ENCODE assay signal across 2 cellular contexts in the genomic region with DNA sequence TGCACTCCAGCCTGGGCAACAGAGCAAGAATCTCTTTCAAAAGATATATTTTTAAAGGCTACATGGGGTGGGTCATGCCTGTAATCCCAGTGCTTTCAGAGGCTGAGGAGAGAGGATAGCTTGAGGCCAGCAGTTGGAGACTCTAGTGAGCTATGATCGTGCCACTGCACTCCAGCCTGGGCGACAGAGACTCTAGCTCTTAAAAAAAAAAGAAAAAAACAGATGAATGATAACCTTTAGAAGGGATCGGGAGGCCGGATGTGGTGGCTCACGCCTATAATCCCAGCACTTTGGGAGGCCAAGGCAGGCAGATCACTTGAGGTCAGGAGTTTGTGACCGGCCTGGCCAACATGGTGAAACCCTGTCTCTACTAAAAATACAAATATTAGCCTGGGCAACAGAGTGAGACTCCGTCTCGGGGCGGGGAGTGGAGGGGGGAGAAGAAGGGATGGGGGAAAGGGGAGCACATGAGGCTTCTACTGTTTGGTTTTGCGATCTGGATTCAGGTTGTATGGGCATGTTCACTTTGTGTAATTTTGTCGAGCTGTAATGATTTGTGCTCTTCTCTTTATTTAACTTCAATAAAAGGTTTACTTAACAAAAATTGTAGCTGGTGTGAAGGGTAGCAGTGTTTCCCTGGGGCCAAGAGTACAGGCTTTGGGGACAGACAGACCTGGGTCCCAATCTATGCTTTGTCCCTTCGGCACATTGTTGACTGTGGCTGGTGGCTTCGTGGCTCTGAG.
TF ChIP-seq lines count a peak whose summit lies in the region.

No MANE protein-coding gene starts in this region.

TF ChIP-seq in HCT116, 20 proteins besides CTCF, POLR2A, EP300 and RAD21 (continued from another document):
- TF ChIP-seq, protein P1, sequence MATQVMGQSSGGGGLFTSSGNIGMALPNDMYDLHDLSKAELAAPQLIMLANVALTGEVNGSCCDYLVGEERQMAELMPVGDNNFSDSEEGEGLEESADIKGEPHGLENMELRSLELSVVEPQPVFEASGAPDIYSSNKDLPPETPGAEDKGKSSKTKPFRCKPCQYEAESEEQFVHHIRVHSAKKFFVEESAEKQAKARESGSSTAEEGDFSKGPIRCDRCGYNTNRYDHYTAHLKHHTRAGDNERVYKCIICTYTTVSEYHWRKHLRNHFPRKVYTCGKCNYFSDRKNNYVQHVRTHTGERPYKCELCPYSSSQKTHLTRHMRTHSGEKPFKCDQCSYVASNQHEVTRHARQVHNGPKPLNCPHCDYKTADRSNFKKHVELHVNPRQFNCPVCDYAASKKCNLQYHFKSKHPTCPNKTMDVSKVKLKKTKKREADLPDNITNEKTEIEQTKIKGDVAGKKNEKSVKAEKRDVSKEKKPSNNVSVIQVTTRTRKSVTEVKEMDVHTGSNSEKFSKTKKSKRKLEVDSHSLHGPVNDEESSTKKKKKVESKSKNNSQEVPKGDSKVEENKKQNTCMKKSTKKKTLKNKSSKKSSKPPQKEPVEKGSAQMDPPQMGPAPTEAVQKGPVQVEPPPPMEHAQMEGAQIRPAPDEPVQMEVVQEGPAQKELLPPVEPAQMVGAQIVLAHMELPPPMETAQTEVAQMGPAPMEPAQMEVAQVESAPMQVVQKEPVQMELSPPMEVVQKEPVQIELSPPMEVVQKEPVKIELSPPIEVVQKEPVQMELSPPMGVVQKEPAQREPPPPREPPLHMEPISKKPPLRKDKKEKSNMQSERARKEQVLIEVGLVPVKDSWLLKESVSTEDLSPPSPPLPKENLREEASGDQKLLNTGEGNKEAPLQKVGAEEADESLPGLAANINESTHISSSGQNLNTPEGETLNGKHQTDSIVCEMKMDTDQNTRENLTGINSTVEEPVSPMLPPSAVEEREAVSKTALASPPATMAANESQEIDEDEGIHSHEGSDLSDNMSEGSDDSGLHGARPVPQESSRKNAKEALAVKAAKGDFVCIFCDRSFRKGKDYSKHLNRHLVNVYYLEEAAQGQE (IDR thresholded peaks at IDR 0.05; ENCODE audit: low read depth) = no peak
- no peak for TF ChIP-seq FOSL1 (IDR thresholded peaks at IDR 0.05; ENCODE audit: low read depth)
- TF ChIP-seq EZH2phosphoT487 (IDR thresholded peaks at IDR 0.05; ENCODE audit: borderline replicate concordance) = no peak
- no peak for TF ChIP-seq ZFX (IDR thresholded peaks at IDR 0.05)
- no peak for TF ChIP-seq CBX3 (IDR thresholded peaks at IDR 0.05; ENCODE audit: low read depth)
- TF ChIP-seq, protein P2, sequence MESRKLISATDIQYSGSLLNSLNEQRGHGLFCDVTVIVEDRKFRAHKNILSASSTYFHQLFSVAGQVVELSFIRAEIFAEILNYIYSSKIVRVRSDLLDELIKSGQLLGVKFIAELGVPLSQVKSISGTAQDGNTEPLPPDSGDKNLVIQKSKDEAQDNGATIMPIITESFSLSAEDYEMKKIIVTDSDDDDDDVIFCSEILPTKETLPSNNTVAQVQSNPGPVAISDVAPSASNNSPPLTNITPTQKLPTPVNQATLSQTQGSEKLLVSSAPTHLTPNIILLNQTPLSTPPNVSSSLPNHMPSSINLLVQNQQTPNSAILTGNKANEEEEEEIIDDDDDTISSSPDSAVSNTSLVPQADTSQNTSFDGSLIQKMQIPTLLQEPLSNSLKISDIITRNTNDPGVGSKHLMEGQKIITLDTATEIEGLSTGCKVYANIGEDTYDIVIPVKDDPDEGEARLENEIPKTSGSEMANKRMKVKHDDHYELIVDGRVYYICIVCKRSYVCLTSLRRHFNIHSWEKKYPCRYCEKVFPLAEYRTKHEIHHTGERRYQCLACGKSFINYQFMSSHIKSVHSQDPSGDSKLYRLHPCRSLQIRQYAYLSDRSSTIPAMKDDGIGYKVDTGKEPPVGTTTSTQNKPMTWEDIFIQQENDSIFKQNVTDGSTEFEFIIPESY (IDR thresholded peaks at IDR 0.05; ENCODE audit: extremely low read depth, insufficient replicate concordance, low read length) = no peak
- TF ChIP-seq, protein P3, sequence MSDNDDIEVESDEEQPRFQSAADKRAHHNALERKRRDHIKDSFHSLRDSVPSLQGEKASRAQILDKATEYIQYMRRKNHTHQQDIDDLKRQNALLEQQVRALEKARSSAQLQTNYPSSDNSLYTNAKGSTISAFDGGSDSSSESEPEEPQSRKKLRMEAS (IDR thresholded peaks at IDR 0.05) = no peak
- TF ChIP-seq YY1 (IDR thresholded peaks at IDR 0.05; ENCODE audit: extremely low read depth, insufficient replicate concordance, low read depth, low read length) = no peak
- TF ChIP-seq, protein P4, sequence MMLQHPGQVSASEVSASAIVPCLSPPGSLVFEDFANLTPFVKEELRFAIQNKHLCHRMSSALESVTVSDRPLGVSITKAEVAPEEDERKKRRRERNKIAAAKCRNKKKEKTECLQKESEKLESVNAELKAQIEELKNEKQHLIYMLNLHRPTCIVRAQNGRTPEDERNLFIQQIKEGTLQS (IDR thresholded peaks at IDR 0.05) = no peak
- TF ChIP-seq CEBPB (IDR thresholded peaks at IDR 0.05; ENCODE audit: low read depth) = no peak
- TF ChIP-seq EZH2 (IDR thresholded peaks at IDR 0.05) = no peak
- TF ChIP-seq SRF (IDR thresholded peaks at IDR 0.05; ENCODE audit: low read depth) = no peak
- no peak for TF ChIP-seq SIN3A (IDR thresholded peaks at IDR 0.05; ENCODE audit: low read depth)
- no peak for TF ChIP-seq JUND (IDR thresholded peaks at IDR 0.05)
- TF ChIP-seq EGR1 (IDR thresholded peaks at IDR 0.05; ENCODE audit: low read depth) = no peak

TF ChIP-seq in WTC11, 78 proteins besides CTCF, POLR2A, EP300 and RAD21 (continued from another document):
- TF ChIP-seq GTF2I (CRISPR knock-in tag; conservative IDR thresholded peaks at IDR 0.05) = no peak
- TF ChIP-seq GABPB1 (CRISPR knock-in tag; IDR thresholded peaks at IDR 0.05) = no peak
- no peak for TF ChIP-seq ZNF416 (CRISPR knock-in tag; IDR thresholded peaks at IDR 0.05)
- no peak for TF ChIP-seq OVOL2 (CRISPR knock-in tag; IDR thresholded peaks at IDR 0.05; ENCODE audit: borderline replicate concordance)
- no peak for TF ChIP-seq FOXP1 (CRISPR knock-in tag; IDR thresholded peaks at IDR 0.05; ENCODE audit: borderline replicate concordance)
- no peak for TF ChIP-seq MYBL2 (CRISPR knock-in tag; IDR thresholded peaks at IDR 0.05)
- TF ChIP-seq ZNF671 (CRISPR knock-in tag; IDR thresholded peaks at IDR 0.05) = no peak
